ENCODE assay signal across 1 cellular context in genomic region chr16:84115919-84116719, GRCh38.
TF ChIP-seq lines count a peak whose summit lies in the region.

No MANE protein-coding gene starts in this region.

TF ChIP-seq in GM23338, 12 proteins besides CTCF, POLR2A, EP300 and RAD21 (continued from another document):
- TF ChIP-seq REST (IDR thresholded peaks at IDR 0.05; ENCODE audit: unreplicated experiment) (no peak), ZNF331 (CRISPR knock-in tag; IDR thresholded peaks at IDR 0.05; ENCODE audit: low read depth) (no peak), STAT1 (IDR thresholded peaks at IDR 0.05; ENCODE audit: unreplicated experiment) (no peak)
